Comparison of ENCODE assay signal across 19 cellular contexts in genomic region chr19:31819837-31820236, GRCh38.
"Had no signal": no experiment of that assay in that cellular context is flagged by ENCODE, and none has a peak within 500 bp of the region (broad histone marks: within the 10 kb centered on the region; RNA-seq: fewer than 3 reads in every experiment).

No MANE protein-coding gene starts in this region.

- H3K36me3 Mint-ChIP-seq: naive thymus-derived CD8-positive, alpha-beta T cell; neural progenitor cell; stimulated activated memory B cell treated with anti-CD40 and anti-IgM and Interleukin-4, amounts not matched to agents 10 μg/mL and 1 μg/mL and 100 μg/mL, for 72 hours had no signal

- H3K27me3 Mint-ChIP-seq: memory B cell; progenitor cell of endocrine pancreas; stimulated activated memory B cell treated with anti-CD40 and anti-IgM and Interleukin-4, amounts not matched to agents 10 μg/mL and 1 μg/mL and 100 μg/mL, for 72 hours; stimulated activated naive CD8-positive, alpha-beta T cell treated with anti-CD3 and anti-CD28 coated beads, Interleukin-15, amount 100 ng/mL, for 72 hours had no signal

- H3K27ac Mint-ChIP-seq: memory B cell; naive thymus-derived CD8-positive, alpha-beta T cell; neural progenitor cell; progenitor cell of endocrine pancreas; stimulated activated memory B cell treated with anti-CD40 and anti-IgM and Interleukin-4, amounts not matched to agents 10 μg/mL and 1 μg/mL and 100 μg/mL, for 72 hours had no signal

- H3K4me1 Mint-ChIP-seq: memory B cell; naive thymus-derived CD8-positive, alpha-beta T cell; stimulated activated memory B cell treated with anti-CD40 and anti-IgM and Interleukin-4, amounts not matched to agents 10 μg/mL and 1 μg/mL and 100 μg/mL, for 72 hours; stimulated activated naive CD8-positive, alpha-beta T cell treated with anti-CD3 and anti-CD28 coated beads, Interleukin-15, amount 100 ng/mL, for 72 hours had no signal

- H3K4me3 Mint-ChIP-seq: memory B cell; naive thymus-derived CD8-positive, alpha-beta T cell; nephron; neural progenitor cell; stimulated activated memory B cell treated with anti-CD40 and anti-IgM and Interleukin-4, amounts not matched to agents 10 μg/mL and 1 μg/mL and 100 μg/mL, for 72 hours; stimulated activated naive CD8-positive, alpha-beta T cell treated with anti-CD3 and anti-CD28 coated beads, Interleukin-15, amount 100 ng/mL, for 72 hours had no signal

- DNase-seq: islet precursor cell; left ventricle myocardium inferior; naive thymus-derived CD8-positive, alpha-beta T cell; occipital lobe; ovary; right lobe of liver; stimulated activated CD4-positive, alpha-beta T cell treated with anti-CD3 and anti-CD28 coated beads, Interleukin-1b, Interleukin-23, amount 100 ng/mL, for 48 hours; stimulated activated CD4-positive, alpha-beta T cell treated with anti-CD3 and anti-CD28 coated beads, Interleukin-2, amount 100 ng/mL, for 48 hours; stimulated activated CD4-positive, alpha-beta T cell treated with anti-CD3 and anti-CD28 coated beads, Interleukin-4, amount 100 ng/mL, for 4 hours; stimulated activated CD8-positive, alpha-beta memory T cell treated with anti-CD3 and anti-CD28 coated beads, Interleukin-4, amount 100 ng/mL, for 48 hours; stimulated activated naive CD4-positive, alpha-beta T cell treated with Interleukin-2 at 50 U/mL for 16 hours; stimulated activated naive CD8-positive, alpha-beta T cell treated with anti-CD3 and anti-CD28 coated beads, Interleukin-15, amount 100 ng/mL, for 72 hours; substantia nigra; upper lobe of left lung had no signal
